In the genomic region with DNA sequence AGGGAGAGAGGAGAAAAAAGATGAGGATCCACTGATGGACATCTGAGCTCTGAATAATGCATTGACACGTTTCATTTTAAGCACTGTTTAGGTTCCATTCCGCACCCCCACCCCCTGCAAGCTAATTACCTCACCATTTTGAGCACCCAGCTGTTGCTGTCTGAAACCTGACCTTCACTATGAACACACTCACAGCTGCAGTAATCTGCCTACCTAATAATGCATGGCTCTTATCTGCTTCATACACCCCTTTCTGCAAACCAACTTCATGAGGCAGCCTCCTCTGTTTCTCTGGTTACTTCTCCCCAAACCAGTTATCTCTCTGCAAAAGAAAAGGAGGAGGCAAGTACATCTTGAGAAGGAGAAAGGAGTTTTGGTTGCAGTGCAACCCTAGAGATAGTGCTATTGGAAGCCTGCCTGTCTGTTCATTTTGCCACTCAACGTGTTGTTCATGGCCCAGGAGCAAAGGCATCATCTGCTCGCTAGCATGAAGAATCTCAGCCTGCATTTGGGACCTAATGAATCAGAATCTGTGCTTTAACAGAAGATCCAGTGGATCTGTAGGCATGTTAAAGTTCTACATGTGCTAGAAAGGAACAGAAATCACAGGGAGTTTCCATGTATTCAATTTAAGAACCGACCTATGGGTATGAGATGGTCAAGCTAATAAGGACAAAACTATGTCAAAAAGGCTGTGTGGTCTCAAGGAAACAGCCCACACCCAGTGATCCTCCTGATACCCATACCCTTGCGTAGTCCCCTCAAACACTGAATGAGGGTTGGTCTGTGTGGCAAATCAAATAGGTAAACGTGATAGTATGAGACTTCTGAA, we compare ENCODE assay signal across 11 cellular contexts.
DNase-seq lines count a peak whose midpoint lies in the region; ATAC-seq and TF ChIP-seq lines count a peak whose summit lies in the region.
"Had no signal": no experiment of that assay in that cellular context is flagged by ENCODE, and none has a peak within 500 bp of the region (broad histone marks: within the 10 kb centered on the region; RNA-seq: fewer than 3 reads in every experiment).

No MANE protein-coding gene starts in this region.

- H4K20me1 ChIP-seq in hepatocyte (ENCODE audit: insufficient read depth, poor library complexity, severe bottlenecking) = no peaks in the 10 kb centered on the region

- H3K36me3 ChIP-seq in hepatocyte (replicated peaks; ENCODE audit: insufficient read depth, low read depth) = no peaks in the 10 kb centered on the region

- TF ChIP-seq CTCF in hepatocyte (IDR thresholded peaks at IDR 0.05; ENCODE audit: poor library complexity) = no peak

- H3K79me2 ChIP-seq in hepatocyte = peaks cover 52% of the 10 kb centered on the region

- H3K4me2 ChIP-seq in hepatocyte = no peak overlapping the region

- no peak overlapping the region for H3K4me3 ChIP-seq in hepatocyte

- no peaks in the 10 kb centered on the region for H3K27me3 ChIP-seq in hepatocyte

- H3K4me1 ChIP-seq in hepatocyte (ENCODE audit: insufficient read depth) = peaks cover 18% of the 10 kb centered on the region

- no peaks in the 10 kb centered on the region for H3K9me3 ChIP-seq in hepatocyte (ENCODE audit: low read depth)

- no peaks in the 10 kb centered on the region for H3K9me2 ChIP-seq in hepatocyte (replicated peaks; ENCODE audit: insufficient read depth)

- peak; percentile 69 for DNase-seq in NCI-H2171 (lab: John Stamatoyannopoulos, UW)
- DNase-seq in hepatocyte (ENCODE audit: low spot score) = no peak
- no peak for DNase-seq in LoVo (ENCODE audit: low spot score)
- DNase-seq in stimulated activated naive CD4-positive, alpha-beta T cell (lab: John Stamatoyannopoulos, UW) = no peak
- no peak for DNase-seq in T-helper 2 cell
- DNase-seq: activated naive CD4-positive, alpha-beta T cell treated with anti-CD3 and anti-CD28 coated beads, Interleukin-2, amount 10 ng/mL, durations not matched to agents 7 days and 5 days; GF-D8; left cardiac atrium; NCI-H146 had no signal

- H3K27ac ChIP-seq in hepatocyte = peak overlapping the region; percentile 26

- H2AFZ ChIP-seq in hepatocyte = no peak overlapping the region

- WGBS in hepatocyte (ENCODE audit: low lambda C conversion rate, missing lambda C conversion rate) = 90% methylated on average over 7 of the region's 7 CpGs

- ATAC-seq in GM18873 (IDR thresholded peaks at IDR 0.05; ENCODE audit: low FRiP score, unreplicated experiment) (peak; percentile 46), HG02623 (IDR thresholded peaks at IDR 0.05; ENCODE audit: unreplicated experiment) (peak; percentile 46)
